16 cellular contexts compared by ENCODE assay signal in genomic region chr10:102554531-102554930, GRCh38. TPM values are rescaled to one million over a fixed set of nuclear protein-coding genes. Genes with fewer than 3 reads are reported as not detected.
A peak's percentile ranks its signal among the peaks of the same experiment; 100 is the strongest.
DNase-seq lines count a peak whose midpoint lies in the region; ATAC-seq and TF ChIP-seq lines count a peak whose summit lies in the region.
"Had no signal": no experiment of that assay in that cellular context is flagged by ENCODE, and none has a peak within 500 bp of the region (broad histone marks: within the 10 kb centered on the region; RNA-seq: fewer than 3 reads in every experiment).

No MANE protein-coding gene starts in this region.

- H3K4me3 ChIP-seq in H7 (ENCODE audit: insufficient read depth, low read depth, low read length), result no peak overlapping the region
- H3K4me3 ChIP-seq: GM23338, HAP-1 had no signal

- no peak for ATAC-seq in activated naive CD8-positive, alpha-beta T cell treated with anti-CD3 and anti-CD28 coated beads, Interleukin-2, amount 10 ng/mL, durations not matched to agents 7 days and 5 days (ENCODE audit: low read depth)
- ATAC-seq in HG02981 (IDR thresholded peaks at IDR 0.05; ENCODE audit: unreplicated experiment), result no peak
- ATAC-seq: GM23338 had no signal

- no peak for TF ChIP-seq CTCF in endothelial cell (IDR thresholded peaks at IDR 0.05; ENCODE audit: unreplicated experiment)
- TF ChIP-seq CTCF in GM20000 (IDR thresholded peaks at IDR 0.05; ENCODE audit: extremely low read depth, missing control alignments), result no peak

- no peak overlapping the region for H3K4me3 Mint-ChIP-seq in activated naive CD8-positive, alpha-beta T cell treated with anti-CD3 and anti-CD28 coated beads, Interleukin-2, amount 10 ng/mL, durations not matched to agents 7 days and 5 days
- H3K4me3 Mint-ChIP-seq in activated naive CD8-positive, alpha-beta T cell treated with anti-CD3 and anti-CD28 coated beads for 36 hours, result no peak overlapping the region
- peak overlapping the region; percentile 56 for H3K4me3 Mint-ChIP-seq in endothelial cell (ENCODE audit: unreplicated experiment)
- H3K4me3 Mint-ChIP-seq: GM23338, HFFc6 had no signal

- no peaks in the 10 kb centered on the region for H3K27me3 Mint-ChIP-seq in activated naive CD8-positive, alpha-beta T cell treated with anti-CD3 and anti-CD28 coated beads, Interleukin-2, amount 10 ng/mL, durations not matched to agents 7 days and 5 days
- no peaks in the 10 kb centered on the region for H3K27me3 Mint-ChIP-seq in activated naive CD8-positive, alpha-beta T cell treated with anti-CD3 and anti-CD28 coated beads for 36 hours
- H3K27me3 Mint-ChIP-seq in endothelial cell (ENCODE audit: unreplicated experiment), result peaks cover 3% of the 10 kb centered on the region
- H3K27me3 Mint-ChIP-seq: CD4-positive, alpha-beta memory T cell had no signal

- POLR2A ChIA-PET in activated naive CD8-positive, alpha-beta T cell treated with anti-CD3 and anti-CD28 coated beads, Interleukin-2, amount 10 ng/mL, durations not matched to agents 7 days and 5 days (lab: Charles Lee), result interaction anchor here (0.6 kb wide), 1 partner anchor 201 kb away, joined by 4 read pairs; no protein-coding TSS in a partner anchor

- no peaks in the 10 kb centered on the region for H3K27me3 ChIP-seq in H7 (ENCODE audit: control insufficient read depth, insufficient read depth, low read length)

- peaks cover 5% of the 10 kb centered on the region for H3K4me1 Mint-ChIP-seq in activated naive CD8-positive, alpha-beta T cell treated with anti-CD3 and anti-CD28 coated beads, Interleukin-2, amount 10 ng/mL, durations not matched to agents 7 days and 5 days
- H3K4me1 Mint-ChIP-seq in activated naive CD8-positive, alpha-beta T cell treated with anti-CD3 and anti-CD28 coated beads for 36 hours, result peaks cover 5% of the 10 kb centered on the region
- peaks cover 10% of the 10 kb centered on the region for H3K4me1 Mint-ChIP-seq in endothelial cell (ENCODE audit: unreplicated experiment)
- H3K4me1 Mint-ChIP-seq: GM23338 had no signal

- no peak for DNase-seq in activated naive CD8-positive, alpha-beta T cell treated with anti-CD3 and anti-CD28 coated beads, Interleukin-2, amount 10 ng/mL, durations not matched to agents 7 days and 5 days
- no peak for DNase-seq in activated naive CD8-positive, alpha-beta T cell treated with anti-CD3 and anti-CD28 coated beads for 36 hours
- DNase-seq in amniotic epithelial cell (ENCODE audit: low read depth), result peak; percentile 24
- no peak for DNase-seq in endothelial cell (ENCODE audit: low spot score)
- DNase-seq in H7, result no peak
- no peak for DNase-seq in GM20000 (ENCODE audit: low spot score)
- DNase-seq: 8988T; Calu3; CD4-positive, alpha-beta memory T cell; COR-L47; DMS53; DMS79 treated with DMSO at 0.1 percent for 48 hours; HFFc6 had no signal

- H3K36me3 ChIP-seq in H7 (replicated peaks; ENCODE audit: control insufficient read depth, insufficient read depth, low read length), result no peaks in the 10 kb centered on the region

- H3K9me3 Mint-ChIP-seq in activated naive CD8-positive, alpha-beta T cell treated with anti-CD3 and anti-CD28 coated beads, Interleukin-2, amount 10 ng/mL, durations not matched to agents 7 days and 5 days, result no peaks in the 10 kb centered on the region
- no peaks in the 10 kb centered on the region for H3K9me3 Mint-ChIP-seq in activated naive CD8-positive, alpha-beta T cell treated with anti-CD3 and anti-CD28 coated beads for 36 hours
- H3K9me3 Mint-ChIP-seq in endothelial cell (ENCODE audit: unreplicated experiment), result no peaks in the 10 kb centered on the region
- H3K9me3 Mint-ChIP-seq: CD4-positive, alpha-beta memory T cell; GM23338; HFFc6 had no signal

- peak overlapping the region; percentile 0 for H3K27ac Mint-ChIP-seq in activated naive CD8-positive, alpha-beta T cell treated with anti-CD3 and anti-CD28 coated beads, Interleukin-2, amount 10 ng/mL, durations not matched to agents 7 days and 5 days
- no peak overlapping the region for H3K27ac Mint-ChIP-seq in activated naive CD8-positive, alpha-beta T cell treated with anti-CD3 and anti-CD28 coated beads for 36 hours
- H3K27ac Mint-ChIP-seq in endothelial cell (ENCODE audit: unreplicated experiment), result no peak overlapping the region
- H3K27ac Mint-ChIP-seq: GM23338, HFFc6 had no signal

- peaks cover 13% of the 10 kb centered on the region for H3K36me3 Mint-ChIP-seq in activated naive CD8-positive, alpha-beta T cell treated with anti-CD3 and anti-CD28 coated beads, Interleukin-2, amount 10 ng/mL, durations not matched to agents 7 days and 5 days
- H3K36me3 Mint-ChIP-seq in activated naive CD8-positive, alpha-beta T cell treated with anti-CD3 and anti-CD28 coated beads for 36 hours, result peaks cover 3% of the 10 kb centered on the region
- peaks cover 25% of the 10 kb centered on the region for H3K36me3 Mint-ChIP-seq in endothelial cell (ENCODE audit: low read depth, unreplicated experiment)

RNA-seq across cellular contexts. Expression of gene SUFU, which starts 50.8 kb away (rescaled TPM):
- 10 to 100 TPM; 13.1 to 13.4 TPM for total RNA-seq in activated naive CD8-positive, alpha-beta T cell treated with anti-CD3 and anti-CD28 coated beads, Interleukin-2, amount 10 ng/mL, durations not matched to agents 7 days and 5 days
- total RNA-seq in activated naive CD8-positive, alpha-beta T cell treated with anti-CD3 and anti-CD28 coated beads for 36 hours, result 1 to 10 TPM; 5.7 to 6.0 TPM
- total RNA-seq in endothelial cell (ENCODE audit: unreplicated experiment), result 44.4 TPM
- 3.5 and 4.2 TPM in 2 replicates for total RNA-seq in H7 (2014; rRNA removed; shearing (Covaris generic))

RNA-seq across cellular contexts. Expression of gene ACTR1A, which starts 52.0 kb away (rescaled TPM):
- 10 to 100 TPM; 64.8 to 67.6 TPM for total RNA-seq in activated naive CD8-positive, alpha-beta T cell treated with anti-CD3 and anti-CD28 coated beads, Interleukin-2, amount 10 ng/mL, durations not matched to agents 7 days and 5 days
- total RNA-seq in activated naive CD8-positive, alpha-beta T cell treated with anti-CD3 and anti-CD28 coated beads for 36 hours, result 10 to 100 TPM; 51.1 to 54.9 TPM
- 147 TPM for total RNA-seq in endothelial cell (ENCODE audit: unreplicated experiment)
- total RNA-seq in H7 (2014; rRNA removed; shearing (Covaris generic)), result 144 and 180 TPM in 2 replicates
